ENCODE assay signal across 10 cellular contexts in the genomic region with DNA sequence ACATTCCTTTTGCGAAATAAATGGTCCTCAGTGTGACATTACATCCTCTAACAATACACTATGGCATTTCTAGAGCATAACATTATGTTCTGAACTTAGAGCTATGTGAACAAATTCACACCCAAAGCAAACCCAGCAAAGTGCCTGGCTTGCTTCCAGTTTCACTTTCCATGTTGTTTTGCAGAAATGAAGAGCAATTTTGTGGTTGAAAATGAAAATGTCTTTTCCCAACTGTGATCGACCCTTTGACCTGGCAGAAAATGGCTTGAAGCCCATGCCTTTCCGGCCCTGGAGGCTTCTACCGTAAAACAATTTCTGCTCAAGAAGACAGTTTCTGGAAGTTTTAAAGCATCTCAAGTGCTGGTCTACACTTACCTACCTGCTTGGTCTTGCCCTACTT.
DNase-seq lines count a peak whose midpoint lies in the region; ATAC-seq and TF ChIP-seq lines count a peak whose summit lies in the region.
"Had no signal": no experiment of that assay in that cellular context is flagged by ENCODE, and none has a peak within 500 bp of the region (broad histone marks: within the 10 kb centered on the region; RNA-seq: fewer than 3 reads in every experiment).

No MANE protein-coding gene starts in this region.

- H3K9me3 ChIP-seq in body of pancreas (no peaks in the 10 kb centered on the region), suprapubic skin (no peaks in the 10 kb centered on the region)
- H3K9me3 ChIP-seq: SJSA1 had no signal

- DNase-seq in body of pancreas: peak in 3 of 4 donors; percentile 8 to 32 (median 14)
- peak; percentile 37 for DNase-seq in renal cortical epithelial cell (ENCODE audit: low read depth)
- DNase-seq in suprapubic skin (ENCODE audit: low spot score in 2 of 2): no peak
- no peak for DNase-seq in activated naive CD8-positive, alpha-beta T cell treated with anti-CD3 and anti-CD28 coated beads, Interleukin-2, amount 50 U/mL, for 24 hours
- no peak for DNase-seq in NCI-H1417 treated with DMSO at 0.1 percent for 48 hours (lab: John Stamatoyannopoulos, UW)
- DNase-seq: activated effector memory CD4-positive, alpha-beta T cell treated with anti-CD3 and anti-CD28 coated beads, Interleukin-2, amount 50 U/mL, for 16 hours had no signal

- no peaks in the 10 kb centered on the region for H3K4me1 Mint-ChIP-seq in activated naive CD8-positive, alpha-beta T cell treated with anti-CD3 and anti-CD28 coated beads, Interleukin-2, amount 50 U/mL, for 24 hours

- H3K36me3 ChIP-seq in body of pancreas (replicated peaks in 1 of 2; ENCODE audit: insufficient read depth in 1 of 2, low read depth in 2 of 2): no peaks in the 10 kb centered on the region
- no peaks in the 10 kb centered on the region for H3K36me3 ChIP-seq in suprapubic skin
- H3K36me3 ChIP-seq: SJSA1 had no signal

- H3K36me3 Mint-ChIP-seq in activated naive CD8-positive, alpha-beta T cell treated with anti-CD3 and anti-CD28 coated beads, Interleukin-2, amount 50 U/mL, for 24 hours (ENCODE audit: low read depth): no peaks in the 10 kb centered on the region

- ATAC-seq in GM19025 (IDR thresholded peaks at IDR 0.05; ENCODE audit: low read depth, unreplicated experiment) (peak; percentile 70), HG03159 (IDR thresholded peaks at IDR 0.05; ENCODE audit: unreplicated experiment) (peak; percentile 66), body of pancreas (no peak), HG02623 (IDR thresholded peaks at IDR 0.05; ENCODE audit: unreplicated experiment) (no peak)
- ATAC-seq in activated naive CD8-positive, alpha-beta T cell treated with anti-CD3 and anti-CD28 coated beads, Interleukin-2, amount 50 U/mL, for 24 hours: no peak

- TF ChIP-seq EP300 in suprapubic skin (IDR thresholded peaks at IDR 0.05): no peak

- H3K4me1 ChIP-seq in body of pancreas (no peaks in the 10 kb centered on the region), suprapubic skin (no peaks in the 10 kb centered on the region)
- H3K4me1 ChIP-seq: SJSA1 had no signal

- H3K27me3 ChIP-seq in body of pancreas (no peaks in the 10 kb centered on the region), suprapubic skin (no peaks in the 10 kb centered on the region)
- H3K27me3 ChIP-seq: SJSA1 had no signal

- H3K27ac Mint-ChIP-seq in activated naive CD8-positive, alpha-beta T cell treated with anti-CD3 and anti-CD28 coated beads, Interleukin-2, amount 50 U/mL, for 24 hours: no peak overlapping the region

- no peaks in the 10 kb centered on the region for H3K9me3 Mint-ChIP-seq in activated naive CD8-positive, alpha-beta T cell treated with anti-CD3 and anti-CD28 coated beads, Interleukin-2, amount 50 U/mL, for 24 hours

- H3K4me3 Mint-ChIP-seq in activated naive CD8-positive, alpha-beta T cell treated with anti-CD3 and anti-CD28 coated beads, Interleukin-2, amount 50 U/mL, for 24 hours: no peak overlapping the region

- intact Hi-C loops in body of pancreas (cut with DNase I): no loop called here

- TF ChIP-seq POLR2A in body of pancreas (IDR thresholded peaks at IDR 0.05): no peak
- no peak for TF ChIP-seq POLR2A in suprapubic skin (IDR thresholded peaks at IDR 0.05)

- no peak overlapping the region for H3K4me3 ChIP-seq in body of pancreas
- no peak overlapping the region for H3K4me3 ChIP-seq in suprapubic skin
- H3K4me3 ChIP-seq: SJSA1 had no signal

- no peak for TF ChIP-seq CTCF in body of pancreas (IDR thresholded peaks at IDR 0.05)
- TF ChIP-seq CTCF in suprapubic skin (IDR thresholded peaks at IDR 0.05): no peak

- 60 to 62% methylated on average over 4 of the region's 4 CpGs for WGBS in body of pancreas, 2 donors
- 41% methylated on average over 4 of the region's 4 CpGs for WGBS in suprapubic skin

- H3K27me3 Mint-ChIP-seq in activated naive CD8-positive, alpha-beta T cell treated with anti-CD3 and anti-CD28 coated beads, Interleukin-2, amount 50 U/mL, for 24 hours: peaks cover 5% of the 10 kb centered on the region

- H3K27ac ChIP-seq in body of pancreas (no peak overlapping the region), suprapubic skin (no peak overlapping the region)
- H3K27ac ChIP-seq: SJSA1 had no signal

Comparison
In these comparisons a context has a peak if more than half of its experiments do, and no peak if none do; other contexts are left out.
1. ATAC-seq: peak in GM19025 (single experiment) and HG03159 (single experiment); none in body of pancreas (single experiment), activated naive CD8-positive, alpha-beta T cell treated with anti-CD3 and anti-CD28 coated beads, Interleukin-2, amount 50 U/mL, for 24 hours (single experiment) and HG02623 (single experiment).
2. DNase-seq: peak in body of pancreas (3 of 4) and renal cortical epithelial cell (single experiment); none in suprapubic skin (0 of 2), activated naive CD8-positive, alpha-beta T cell treated with anti-CD3 and anti-CD28 coated beads, Interleukin-2, amount 50 U/mL, for 24 hours (single experiment) and NCI-H1417 treated with DMSO at 0.1 percent for 48 hours (single experiment).